12 cellular contexts compared by ENCODE assay signal in the genomic region with DNA sequence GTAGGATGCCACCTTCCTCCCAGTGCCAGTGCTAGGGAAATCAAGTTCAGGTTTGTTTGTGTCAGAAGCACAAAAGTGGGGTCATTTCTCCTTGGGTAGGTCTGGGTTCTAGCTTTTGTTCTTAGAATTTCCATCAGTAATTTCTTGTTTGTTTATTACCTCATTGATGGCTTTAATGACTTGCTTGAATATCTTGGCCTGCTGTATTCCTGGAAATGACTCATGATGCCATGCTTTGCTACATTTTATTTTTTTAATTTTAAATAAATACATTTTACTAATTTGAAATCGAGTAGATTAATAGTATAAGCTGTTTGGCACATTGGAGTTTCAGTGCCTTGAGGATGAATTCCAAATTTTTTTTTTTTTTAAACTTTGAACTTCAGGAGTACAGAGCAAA.
"Had no signal": no experiment of that assay in that cellular context is flagged by ENCODE, and none has a peak within 500 bp of the region (broad histone marks: within the 10 kb centered on the region; RNA-seq: fewer than 3 reads in every experiment).

No MANE protein-coding gene starts in this region.

- DNase-seq: activated T-cell treated with anti-CD3 and anti-CD28 coated beads, Interleukin-2, amount 50 U/mL, for 48 hours; aorta; dorsolateral prefrontal cortex; esophagus squamous epithelium; foreskin fibroblast; lower lobe of right lung; midbrain; stimulated activated CD4-positive, alpha-beta T cell treated with anti-CD3 and anti-CD28 coated beads, Interleukin-4, amount 100 ng/mL, for 4 hours had no signal

- H3K27ac ChIP-seq: breast epithelium, dorsolateral prefrontal cortex, esophagus squamous epithelium, lower lobe of right lung, parathyroid adenoma, skin epidermis, tibial nerve had no signal

- H3K9ac ChIP-seq: parathyroid adenoma had no signal

- H3K36me3 ChIP-seq: breast epithelium, esophagus squamous epithelium, lower lobe of right lung, tibial nerve had no signal

- H3K4me3 ChIP-seq: breast epithelium, dorsolateral prefrontal cortex, esophagus squamous epithelium, lower lobe of right lung, skin epidermis, tibial nerve had no signal

- ATAC-seq: lower lobe of right lung had no signal

- H3K27me3 ChIP-seq: breast epithelium, dorsolateral prefrontal cortex, esophagus squamous epithelium, tibial nerve had no signal

- H2AFZ ChIP-seq: parathyroid adenoma had no signal

- H3K9me3 ChIP-seq: breast epithelium, esophagus squamous epithelium had no signal
